1 cellular context compared by ENCODE assay signal in the genomic region with DNA sequence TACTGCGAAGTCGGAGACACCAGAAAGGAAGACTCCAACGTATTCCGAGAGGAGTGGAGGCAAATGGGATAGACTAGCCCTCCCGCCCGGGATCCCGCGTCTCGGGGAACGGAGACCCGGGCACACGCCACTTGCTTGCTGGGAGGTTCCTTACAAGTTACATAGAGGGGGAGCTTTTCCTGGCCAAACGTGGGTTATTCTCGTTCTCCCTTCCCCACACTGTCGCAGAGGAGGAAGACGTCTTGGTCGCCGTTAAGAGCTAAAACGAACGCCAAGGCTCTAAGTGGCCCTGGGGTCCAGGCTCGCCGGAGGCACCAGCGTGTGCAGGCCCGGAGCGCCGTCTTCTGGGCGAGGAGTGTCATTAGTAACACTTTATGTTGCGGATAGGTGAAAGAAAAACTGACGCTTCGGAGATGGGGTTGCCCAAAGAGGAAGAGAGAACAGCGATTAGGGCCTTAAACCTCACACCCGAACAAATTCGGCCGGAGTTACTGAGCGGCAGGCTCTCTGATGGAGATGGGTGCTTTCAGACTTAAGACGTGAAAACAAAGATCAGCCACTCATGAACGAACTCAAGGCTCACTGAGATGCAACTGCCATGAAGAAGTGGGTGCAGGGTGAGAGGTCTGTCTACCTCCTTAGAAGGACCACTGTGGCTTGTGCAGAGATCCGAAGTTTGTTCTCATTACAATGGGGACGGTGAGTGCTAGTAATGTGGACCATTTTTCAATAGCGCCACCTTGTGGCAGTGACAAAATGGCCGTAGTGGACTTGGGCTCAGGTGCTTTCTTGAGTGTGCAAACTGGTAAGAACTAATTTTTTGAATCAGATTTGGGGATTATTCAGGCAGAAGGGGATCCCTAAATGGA.
TF ChIP-seq lines count a peak whose summit lies in the region.

No MANE protein-coding gene starts in this region.

TF ChIP-seq in HepG2, 621 proteins besides CTCF, POLR2A, EP300 and RAD21 (continued from another document and continues in another):
- TF ChIP-seq, protein P1, sequence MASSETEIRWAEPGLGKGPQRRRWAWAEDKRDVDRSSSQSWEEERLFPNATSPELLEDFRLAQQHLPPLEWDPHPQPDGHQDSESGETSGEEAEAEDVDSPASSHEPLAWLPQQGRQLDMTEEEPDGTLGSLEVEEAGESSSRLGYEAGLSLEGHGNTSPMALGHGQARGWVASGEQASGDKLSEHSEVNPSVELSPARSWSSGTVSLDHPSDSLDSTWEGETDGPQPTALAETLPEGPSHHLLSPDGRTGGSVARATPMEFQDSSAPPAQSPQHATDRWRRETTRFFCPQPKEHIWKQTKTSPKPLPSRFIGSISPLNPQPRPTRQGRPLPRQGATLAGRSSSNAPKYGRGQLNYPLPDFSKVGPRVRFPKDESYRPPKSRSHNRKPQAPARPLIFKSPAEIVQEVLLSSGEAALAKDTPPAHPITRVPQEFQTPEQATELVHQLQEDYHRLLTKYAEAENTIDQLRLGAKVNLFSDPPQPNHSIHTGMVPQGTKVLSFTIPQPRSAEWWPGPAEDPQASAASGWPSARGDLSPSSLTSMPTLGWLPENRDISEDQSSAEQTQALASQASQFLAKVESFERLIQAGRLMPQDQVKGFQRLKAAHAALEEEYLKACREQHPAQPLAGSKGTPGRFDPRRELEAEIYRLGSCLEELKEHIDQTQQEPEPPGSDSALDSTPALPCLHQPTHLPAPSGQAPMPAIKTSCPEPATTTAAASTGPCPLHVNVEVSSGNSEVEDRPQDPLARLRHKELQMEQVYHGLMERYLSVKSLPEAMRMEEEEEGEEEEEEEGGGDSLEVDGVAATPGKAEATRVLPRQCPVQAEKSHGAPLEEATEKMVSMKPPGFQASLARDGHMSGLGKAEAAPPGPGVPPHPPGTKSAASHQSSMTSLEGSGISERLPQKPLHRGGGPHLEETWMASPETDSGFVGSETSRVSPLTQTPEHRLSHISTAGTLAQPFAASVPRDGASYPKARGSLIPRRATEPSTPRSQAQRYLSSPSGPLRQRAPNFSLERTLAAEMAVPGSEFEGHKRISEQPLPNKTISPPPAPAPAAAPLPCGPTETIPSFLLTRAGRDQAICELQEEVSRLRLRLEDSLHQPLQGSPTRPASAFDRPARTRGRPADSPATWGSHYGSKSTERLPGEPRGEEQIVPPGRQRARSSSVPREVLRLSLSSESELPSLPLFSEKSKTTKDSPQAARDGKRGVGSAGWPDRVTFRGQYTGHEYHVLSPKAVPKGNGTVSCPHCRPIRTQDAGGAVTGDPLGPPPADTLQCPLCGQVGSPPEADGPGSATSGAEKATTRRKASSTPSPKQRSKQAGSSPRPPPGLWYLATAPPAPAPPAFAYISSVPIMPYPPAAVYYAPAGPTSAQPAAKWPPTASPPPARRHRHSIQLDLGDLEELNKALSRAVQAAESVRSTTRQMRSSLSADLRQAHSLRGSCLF (CRISPR knock-in tag; IDR thresholded peaks at IDR 0.05; ENCODE audit: borderline replicate concordance): peak; percentile 65; the same call in 1 of the 2 replicates
- peak; percentile 93 for TF ChIP-seq ZNF781 (CRISPR knock-in tag; IDR thresholded peaks at IDR 0.05; ENCODE audit: borderline replicate concordance, not compliant biosample characterization)
- TF ChIP-seq, protein P2, sequence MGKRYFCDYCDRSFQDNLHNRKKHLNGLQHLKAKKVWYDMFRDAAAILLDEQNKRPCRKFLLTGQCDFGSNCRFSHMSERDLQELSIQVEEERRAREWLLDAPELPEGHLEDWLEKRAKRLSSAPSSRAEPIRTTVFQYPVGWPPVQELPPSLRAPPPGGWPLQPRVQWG (CRISPR knock-in tag; IDR thresholded peaks at IDR 0.05; ENCODE audit: borderline replicate concordance, low read depth): no peak
- TF ChIP-seq KLF16 (CRISPR knock-in tag; IDR thresholded peaks at IDR 0.05): peak in 1 of 2 experiments; percentile 68; a peak in 1 of 4 replicates
- no peak for TF ChIP-seq MATR3 (CRISPR knock-in tag; IDR thresholded peaks at IDR 0.05)
- 0 out of 2 replicates have a peak, but pooled peaks have one; percentile 62 for TF ChIP-seq ZSCAN29 (CRISPR knock-in tag; conservative IDR thresholded peaks at IDR 0.05)
- no peak; the same call in 1 of the 2 replicates for TF ChIP-seq SSRP1 (CRISPR knock-in tag; IDR thresholded peaks at IDR 0.05)
- TF ChIP-seq HMGA1 (CRISPR knock-in tag; conservative IDR thresholded peaks at IDR 0.05): no peak
- TF ChIP-seq SMAD9 (CRISPR knock-in tag; IDR thresholded peaks at IDR 0.05): 0 out of 2 replicates have a peak, but pooled peaks have one; percentile 77
- peak; percentile 73; the same call in 1 of the 2 replicates for TF ChIP-seq ZNF274 (CRISPR knock-in tag; IDR thresholded peaks at IDR 0.05)
- TF ChIP-seq, protein P3, sequence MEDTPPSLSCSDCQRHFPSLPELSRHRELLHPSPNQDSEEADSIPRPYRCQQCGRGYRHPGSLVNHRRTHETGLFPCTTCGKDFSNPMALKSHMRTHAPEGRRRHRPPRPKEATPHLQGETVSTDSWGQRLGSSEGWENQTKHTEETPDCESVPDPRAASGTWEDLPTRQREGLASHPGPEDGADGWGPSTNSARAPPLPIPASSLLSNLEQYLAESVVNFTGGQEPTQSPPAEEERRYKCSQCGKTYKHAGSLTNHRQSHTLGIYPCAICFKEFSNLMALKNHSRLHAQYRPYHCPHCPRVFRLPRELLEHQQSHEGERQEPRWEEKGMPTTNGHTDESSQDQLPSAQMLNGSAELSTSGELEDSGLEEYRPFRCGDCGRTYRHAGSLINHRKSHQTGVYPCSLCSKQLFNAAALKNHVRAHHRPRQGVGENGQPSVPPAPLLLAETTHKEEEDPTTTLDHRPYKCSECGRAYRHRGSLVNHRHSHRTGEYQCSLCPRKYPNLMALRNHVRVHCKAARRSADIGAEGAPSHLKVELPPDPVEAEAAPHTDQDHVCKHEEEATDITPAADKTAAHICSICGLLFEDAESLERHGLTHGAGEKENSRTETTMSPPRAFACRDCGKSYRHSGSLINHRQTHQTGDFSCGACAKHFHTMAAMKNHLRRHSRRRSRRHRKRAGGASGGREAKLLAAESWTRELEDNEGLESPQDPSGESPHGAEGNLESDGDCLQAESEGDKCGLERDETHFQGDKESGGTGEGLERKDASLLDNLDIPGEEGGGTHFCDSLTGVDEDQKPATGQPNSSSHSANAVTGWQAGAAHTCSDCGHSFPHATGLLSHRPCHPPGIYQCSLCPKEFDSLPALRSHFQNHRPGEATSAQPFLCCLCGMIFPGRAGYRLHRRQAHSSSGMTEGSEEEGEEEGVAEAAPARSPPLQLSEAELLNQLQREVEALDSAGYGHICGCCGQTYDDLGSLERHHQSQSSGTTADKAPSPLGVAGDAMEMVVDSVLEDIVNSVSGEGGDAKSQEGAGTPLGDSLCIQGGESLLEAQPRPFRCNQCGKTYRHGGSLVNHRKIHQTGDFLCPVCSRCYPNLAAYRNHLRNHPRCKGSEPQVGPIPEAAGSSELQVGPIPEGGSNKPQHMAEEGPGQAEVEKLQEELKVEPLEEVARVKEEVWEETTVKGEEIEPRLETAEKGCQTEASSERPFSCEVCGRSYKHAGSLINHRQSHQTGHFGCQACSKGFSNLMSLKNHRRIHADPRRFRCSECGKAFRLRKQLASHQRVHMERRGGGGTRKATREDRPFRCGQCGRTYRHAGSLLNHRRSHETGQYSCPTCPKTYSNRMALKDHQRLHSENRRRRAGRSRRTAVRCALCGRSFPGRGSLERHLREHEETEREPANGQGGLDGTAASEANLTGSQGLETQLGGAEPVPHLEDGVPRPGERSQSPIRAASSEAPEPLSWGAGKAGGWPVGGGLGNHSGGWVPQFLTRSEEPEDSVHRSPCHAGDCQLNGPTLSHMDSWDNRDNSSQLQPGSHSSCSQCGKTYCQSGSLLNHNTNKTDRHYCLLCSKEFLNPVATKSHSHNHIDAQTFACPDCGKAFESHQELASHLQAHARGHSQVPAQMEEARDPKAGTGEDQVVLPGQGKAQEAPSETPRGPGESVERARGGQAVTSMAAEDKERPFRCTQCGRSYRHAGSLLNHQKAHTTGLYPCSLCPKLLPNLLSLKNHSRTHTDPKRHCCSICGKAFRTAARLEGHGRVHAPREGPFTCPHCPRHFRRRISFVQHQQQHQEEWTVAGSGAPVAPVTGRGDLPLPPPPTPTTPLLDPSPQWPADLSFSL (CRISPR knock-in tag; IDR thresholded peaks at IDR 0.05): peak; percentile 46; the same call in 1 of the 2 replicates
- peak; percentile 10; the same call in 1 of the 2 replicates for TF ChIP-seq ZNF629 (CRISPR knock-in tag; conservative IDR thresholded peaks at IDR 0.05)
- TF ChIP-seq, protein P4, sequence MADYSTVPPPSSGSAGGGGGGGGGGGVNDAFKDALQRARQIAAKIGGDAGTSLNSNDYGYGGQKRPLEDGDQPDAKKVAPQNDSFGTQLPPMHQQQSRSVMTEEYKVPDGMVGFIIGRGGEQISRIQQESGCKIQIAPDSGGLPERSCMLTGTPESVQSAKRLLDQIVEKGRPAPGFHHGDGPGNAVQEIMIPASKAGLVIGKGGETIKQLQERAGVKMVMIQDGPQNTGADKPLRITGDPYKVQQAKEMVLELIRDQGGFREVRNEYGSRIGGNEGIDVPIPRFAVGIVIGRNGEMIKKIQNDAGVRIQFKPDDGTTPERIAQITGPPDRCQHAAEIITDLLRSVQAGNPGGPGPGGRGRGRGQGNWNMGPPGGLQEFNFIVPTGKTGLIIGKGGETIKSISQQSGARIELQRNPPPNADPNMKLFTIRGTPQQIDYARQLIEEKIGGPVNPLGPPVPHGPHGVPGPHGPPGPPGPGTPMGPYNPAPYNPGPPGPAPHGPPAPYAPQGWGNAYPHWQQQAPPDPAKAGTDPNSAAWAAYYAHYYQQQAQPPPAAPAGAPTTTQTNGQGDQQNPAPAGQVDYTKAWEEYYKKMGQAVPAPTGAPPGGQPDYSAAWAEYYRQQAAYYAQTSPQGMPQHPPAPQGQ (CRISPR knock-in tag; IDR thresholded peaks at IDR 0.05; ENCODE audit: borderline replicate concordance): 0 out of 2 replicates have a peak, but pooled peaks have one; percentile 26
- TF ChIP-seq, protein P5, sequence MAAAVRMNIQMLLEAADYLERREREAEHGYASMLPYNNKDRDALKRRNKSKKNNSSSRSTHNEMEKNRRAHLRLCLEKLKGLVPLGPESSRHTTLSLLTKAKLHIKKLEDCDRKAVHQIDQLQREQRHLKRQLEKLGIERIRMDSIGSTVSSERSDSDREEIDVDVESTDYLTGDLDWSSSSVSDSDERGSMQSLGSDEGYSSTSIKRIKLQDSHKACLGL (CRISPR knock-in tag; IDR thresholded peaks at IDR 0.05): peak; percentile 71
- TF ChIP-seq ZKSCAN8 (CRISPR knock-in tag; IDR thresholded peaks at IDR 0.05; ENCODE audit: borderline replicate concordance): peak; percentile 41; the same call in 1 of the 2 replicates
- TF ChIP-seq PLRG1 (conservative IDR thresholded peaks at IDR 0.05): no peak
- TF ChIP-seq, protein P6, sequence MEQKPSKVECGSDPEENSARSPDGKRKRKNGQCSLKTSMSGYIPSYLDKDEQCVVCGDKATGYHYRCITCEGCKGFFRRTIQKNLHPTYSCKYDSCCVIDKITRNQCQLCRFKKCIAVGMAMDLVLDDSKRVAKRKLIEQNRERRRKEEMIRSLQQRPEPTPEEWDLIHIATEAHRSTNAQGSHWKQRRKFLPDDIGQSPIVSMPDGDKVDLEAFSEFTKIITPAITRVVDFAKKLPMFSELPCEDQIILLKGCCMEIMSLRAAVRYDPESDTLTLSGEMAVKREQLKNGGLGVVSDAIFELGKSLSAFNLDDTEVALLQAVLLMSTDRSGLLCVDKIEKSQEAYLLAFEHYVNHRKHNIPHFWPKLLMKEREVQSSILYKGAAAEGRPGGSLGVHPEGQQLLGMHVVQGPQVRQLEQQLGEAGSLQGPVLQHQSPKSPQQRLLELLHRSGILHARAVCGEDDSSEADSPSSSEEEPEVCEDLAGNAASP (CRISPR knock-in tag; IDR thresholded peaks at IDR 0.05; ENCODE audit: borderline replicate concordance): 0 out of 2 replicates have a peak, but pooled peaks have one; percentile 14
- no peak for TF ChIP-seq HNRNPL (IDR thresholded peaks at IDR 0.05; ENCODE audit: low read depth, low read length)
- TF ChIP-seq TCF7L2 (IDR thresholded peaks at IDR 0.05; ENCODE audit: low read depth, low read length): no peak
- TF ChIP-seq, protein P7, sequence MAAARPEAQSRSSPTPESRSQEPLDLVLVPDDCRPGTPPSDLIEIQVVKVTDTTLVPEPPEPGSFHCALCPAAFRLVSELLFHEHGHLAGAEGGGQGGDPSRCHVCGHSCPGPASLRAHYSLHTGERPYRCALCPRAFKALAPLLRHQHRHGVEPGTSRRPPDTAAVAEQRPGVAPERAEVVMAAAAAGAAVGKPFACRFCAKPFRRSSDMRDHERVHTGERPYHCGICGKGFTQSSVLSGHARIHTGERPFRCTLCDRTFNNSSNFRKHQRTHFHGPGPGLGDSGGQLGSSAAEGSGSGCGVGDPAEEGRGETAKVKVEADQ (CRISPR knock-in tag; IDR thresholded peaks at IDR 0.05; ENCODE audit: borderline replicate concordance): peak; percentile 63
- TF ChIP-seq, protein P8, sequence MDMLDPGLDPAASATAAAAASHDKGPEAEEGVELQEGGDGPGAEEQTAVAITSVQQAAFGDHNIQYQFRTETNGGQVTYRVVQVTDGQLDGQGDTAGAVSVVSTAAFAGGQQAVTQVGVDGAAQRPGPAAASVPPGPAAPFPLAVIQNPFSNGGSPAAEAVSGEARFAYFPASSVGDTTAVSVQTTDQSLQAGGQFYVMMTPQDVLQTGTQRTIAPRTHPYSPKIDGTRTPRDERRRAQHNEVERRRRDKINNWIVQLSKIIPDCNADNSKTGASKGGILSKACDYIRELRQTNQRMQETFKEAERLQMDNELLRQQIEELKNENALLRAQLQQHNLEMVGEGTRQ (IDR thresholded peaks at IDR 0.05; ENCODE audit: low read depth, low read length): no peak
- TF ChIP-seq, protein P8 (CRISPR knock-in tag; IDR thresholded peaks at IDR 0.05; ENCODE audit: borderline replicate concordance): no peak
- 0 out of 2 replicates have a peak, but pooled peaks have one; percentile 44 for TF ChIP-seq ZNF451 (CRISPR knock-in tag; IDR thresholded peaks at IDR 0.05)
- TF ChIP-seq ZNF30 (CRISPR knock-in tag; IDR thresholded peaks at IDR 0.05): no peak
- TF ChIP-seq KLF13 (CRISPR knock-in tag; IDR thresholded peaks at IDR 0.05): 0 out of 2 replicates have a peak, but pooled peaks have one; percentile 82
- peak; percentile 38; the same call in 1 of the 2 replicates for TF ChIP-seq ARNT2 (CRISPR knock-in tag; IDR thresholded peaks at IDR 0.05; ENCODE audit: low read depth)
- TF ChIP-seq ZNF256 (CRISPR knock-in tag; conservative IDR thresholded peaks at IDR 0.05): 0 out of 2 replicates have a peak, but pooled peaks have one; percentile 78
- TF ChIP-seq ZNF709 (CRISPR knock-in tag; IDR thresholded peaks at IDR 0.05): 0 out of 2 replicates have a peak, but pooled peaks have one; percentile 24
- TF ChIP-seq NRL (CRISPR knock-in tag; IDR thresholded peaks at IDR 0.05; ENCODE audit: borderline replicate concordance): peak; percentile 81; the same call in 1 of the 2 replicates
- TF ChIP-seq, protein P9, sequence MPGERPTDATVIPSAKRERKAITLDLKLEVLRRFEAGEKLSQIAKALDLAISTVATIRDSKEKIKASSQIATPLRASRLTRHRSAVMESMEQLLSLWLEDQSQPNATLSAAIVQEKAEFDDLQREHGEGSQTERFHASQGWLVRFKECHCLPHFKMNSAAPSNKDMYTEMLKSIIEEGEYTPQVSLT (CRISPR knock-in tag; IDR thresholded peaks at IDR 0.05; ENCODE audit: borderline replicate concordance, low read depth): no peak
- peak; percentile 60; the same call in 1 of the 2 replicates for TF ChIP-seq MTA1 (CRISPR knock-in tag; IDR thresholded peaks at IDR 0.05; ENCODE audit: borderline replicate concordance)
